In genomic region chr15:72846027-72846426, GRCh38 we compare ENCODE assay signal across 21 cellular contexts.
"Had no signal": no experiment of that assay in that cellular context is flagged by ENCODE, and none has a peak within 500 bp of the region (broad histone marks: within the 10 kb centered on the region; RNA-seq: fewer than 3 reads in every experiment).

No MANE protein-coding gene starts in this region.

- H3K4me1 ChIP-seq: prostate gland, right atrium auricular region, vagina had no signal

- DNase-seq: activated CD4-positive, alpha-beta T cell treated with anti-CD3 and anti-CD28 coated beads, Interleukin-2, amount 10 ng/mL, durations not matched to agents 24 days and 14 days; activated CD8-positive, alpha-beta T cell treated with anti-CD3 and anti-CD28 coated beads for 36 hours; activated naive CD4-positive, alpha-beta T cell treated with Interleukin-2 at 50 U/mL for 16 hours; activated naive CD8-positive, alpha-beta T cell treated with anti-CD3 and anti-CD28 coated beads, Interleukin-2, amount 10 ng/mL, durations not matched to agents 7 days and 5 days; activated T-cell treated with anti-CD3 and anti-CD28 coated beads, Interleukin-2, amount 50 U/mL, for 1 hour; central memory CD4-positive, alpha-beta T cell; effector CD4-positive, alpha-beta T cell; head of caudate nucleus; nephron progenitor cell; occipital lobe; stimulated activated naive CD8-positive, alpha-beta T cell treated with anti-CD3 and anti-CD28 coated beads, Interleukin-15, amount 100 ng/mL, for 72 hours; T-helper 1 cell; T-helper 9 cell had no signal

- H3K36me3 Mint-ChIP-seq: activated naive CD8-positive, alpha-beta T cell treated with anti-CD3 and anti-CD28 coated beads, Interleukin-2, amount 10 ng/mL, durations not matched to agents 7 days and 5 days; brain; mesothelial cell of epicardium had no signal

- H3K9me3 ChIP-seq: prostate gland, right atrium auricular region, vagina had no signal

- H3K4me1 Mint-ChIP-seq: mesothelial cell of epicardium had no signal

- H3K36me3 ChIP-seq: prostate gland, right atrium auricular region, vagina had no signal

- H3K4me3 ChIP-seq: coronary artery, lung, prostate gland, right atrium auricular region, vagina had no signal

- H3K27me3 ChIP-seq: right atrium auricular region, vagina had no signal

- H3K27ac Mint-ChIP-seq: activated CD4-positive, alpha-beta T cell treated with anti-CD3 and anti-CD28 coated beads, Interleukin-2, amount 10 ng/mL, durations not matched to agents 24 days and 14 days; activated CD8-positive, alpha-beta T cell treated with anti-CD3 and anti-CD28 coated beads for 36 hours; activated naive CD8-positive, alpha-beta T cell treated with anti-CD3 and anti-CD28 coated beads, Interleukin-2, amount 10 ng/mL, durations not matched to agents 7 days and 5 days; activated T-helper 2 cell treated with anti-CD3 and anti-CD28 coated beads, Interferon-gamma antibody, Interleukin-2, Interleukin-4, amounts not matched to agents 10 μg/mL and 5 μg/mL and 100 μg/mL, durations not matched to agents 14 hours and 24 hours and 36 hours; brain; mesothelial cell of epicardium; stimulated activated naive CD8-positive, alpha-beta T cell treated with anti-CD3 and anti-CD28 coated beads, Interleukin-15, amount 100 ng/mL, for 72 hours had no signal

- H3K4me3 Mint-ChIP-seq: activated CD4-positive, alpha-beta T cell treated with anti-CD3 and anti-CD28 coated beads, Interleukin-2, amount 10 ng/mL, durations not matched to agents 24 days and 14 days; activated CD8-positive, alpha-beta T cell treated with anti-CD3 and anti-CD28 coated beads for 36 hours; activated naive CD8-positive, alpha-beta T cell treated with anti-CD3 and anti-CD28 coated beads, Interleukin-2, amount 10 ng/mL, durations not matched to agents 7 days and 5 days; brain; mesothelial cell of epicardium; nephron progenitor cell; stimulated activated naive CD8-positive, alpha-beta T cell treated with anti-CD3 and anti-CD28 coated beads, Interleukin-15, amount 100 ng/mL, for 72 hours had no signal

- H3K9me3 Mint-ChIP-seq: activated T-helper 2 cell treated with anti-CD3 and anti-CD28 coated beads, Interferon-gamma antibody, Interleukin-2, Interleukin-4, amounts not matched to agents 10 μg/mL and 5 μg/mL and 100 μg/mL, durations not matched to agents 14 hours and 24 hours and 36 hours had no signal
